In the genomic region with DNA sequence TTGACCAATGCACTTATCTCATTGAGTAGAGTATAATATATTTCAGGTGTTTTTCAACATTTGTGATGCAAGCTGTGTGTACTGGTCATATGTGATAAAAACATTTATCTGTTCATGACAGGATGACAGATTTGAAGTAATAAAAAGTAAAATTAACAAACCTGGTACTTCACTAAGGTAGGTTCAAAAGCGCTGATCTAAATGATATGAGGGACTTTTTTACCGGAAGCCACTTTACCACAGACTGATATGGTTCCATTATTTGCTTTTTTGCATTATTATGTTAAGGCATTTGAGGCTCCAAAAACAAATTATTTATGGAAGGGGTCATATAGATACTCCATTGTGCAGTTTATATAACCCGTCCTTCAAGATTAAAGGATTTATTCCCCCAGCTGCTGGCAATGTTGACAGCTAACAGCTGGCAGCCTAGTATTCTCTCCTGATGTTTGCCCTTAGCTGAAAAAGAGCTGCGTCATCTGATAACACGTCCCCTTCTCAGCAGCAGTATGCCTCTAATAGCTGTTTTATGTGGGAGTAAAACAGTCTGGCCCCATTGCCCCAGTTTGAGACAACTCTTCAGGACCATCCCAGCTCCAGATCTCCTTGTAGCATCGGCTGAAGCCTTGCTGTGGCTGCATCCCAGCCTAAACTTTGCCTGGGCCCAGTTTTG, we compare ENCODE assay signal across 14 cellular contexts.
DNase-seq lines count a peak whose midpoint lies in the region; ATAC-seq, FAIRE-seq and TF ChIP-seq lines count a peak whose summit lies in the region.
"Had no signal": no experiment of that assay in that cellular context is flagged by ENCODE, and none has a peak within 500 bp of the region (broad histone marks: within the 10 kb centered on the region; RNA-seq: fewer than 3 reads in every experiment).

No MANE protein-coding gene starts in this region.

- no peaks in the 10 kb centered on the region for H3K27me3 ChIP-seq in small intestine (ENCODE audit: control insufficient read depth in 2 of 2, insufficient read depth in 2 of 2, low read length in 2 of 2)

- no peak for DNase-seq in activated naive CD8-positive, alpha-beta T cell treated with anti-CD3 and anti-CD28 coated beads, Interleukin-2, amount 50 U/mL, for 24 hours
- peak; percentile 44 to 59 for DNase-seq in SHP77 (lab: John Stamatoyannopoulos, UW)
- peak; percentile 2 for DNase-seq in fibroblast of pulmonary artery (ENCODE audit: low read depth)
- peak; percentile 15 for DNase-seq in small intestine
- DNase-seq in posterior cingulate gyrus = no peak
- DNase-seq in NCI-H2029 treated with DMSO at 0.1 percent for 48 hours (lab: John Stamatoyannopoulos, UW) = no peak
- DNase-seq: dermis blood vessel endothelial cell, DMS79 treated with DMSO at 0.1 percent for 48 hours, mammary epithelial cell, NCI-H187 treated with DMSO at 0.1 percent for 48 hours, trophoblast cell had no signal

- WGBS in small intestine, 3 donors = 7 to 16% (median 14%) methylated on average over 6 of the region's 6 CpGs

- H3K4me3 Mint-ChIP-seq in activated naive CD8-positive, alpha-beta T cell = peak overlapping the region; percentile 44
- H3K4me3 Mint-ChIP-seq in activated naive CD8-positive, alpha-beta T cell treated with anti-CD3 and anti-CD28 coated beads, Interleukin-2, amount 50 U/mL, for 24 hours = no peak overlapping the region

- no peaks in the 10 kb centered on the region for H3K36me3 Mint-ChIP-seq in activated naive CD8-positive, alpha-beta T cell
- H3K36me3 Mint-ChIP-seq in activated naive CD8-positive, alpha-beta T cell treated with anti-CD3 and anti-CD28 coated beads, Interleukin-2, amount 50 U/mL, for 24 hours (ENCODE audit: low read depth) = no peaks in the 10 kb centered on the region

- H3K4me1 Mint-ChIP-seq in activated naive CD8-positive, alpha-beta T cell (ENCODE audit: low read depth) = peaks cover 27% of the 10 kb centered on the region
- peaks cover 22% of the 10 kb centered on the region for H3K4me1 Mint-ChIP-seq in activated naive CD8-positive, alpha-beta T cell treated with anti-CD3 and anti-CD28 coated beads, Interleukin-2, amount 50 U/mL, for 24 hours

- peak overlapping the region; percentile 22 for H3K27ac Mint-ChIP-seq in activated naive CD8-positive, alpha-beta T cell
- no peak overlapping the region for H3K27ac Mint-ChIP-seq in activated naive CD8-positive, alpha-beta T cell treated with anti-CD3 and anti-CD28 coated beads, Interleukin-2, amount 50 U/mL, for 24 hours

- no peak for TF ChIP-seq CTCF in fibroblast of pulmonary artery (IDR thresholded peaks at IDR 0.05; ENCODE audit: low read length, missing control alignments)

- no peak for FAIRE-seq in small intestine (lab: Jason Lieb, UNC)

- intact Hi-C loops in posterior cingulate gyrus (cut with DNase I) = no loop called here

- H3K4me1 ChIP-seq in small intestine (ENCODE audit: control insufficient read depth in 2 of 2, insufficient read depth in 1 of 2, low read depth in 1 of 2, low read length in 1 of 2) = no peaks in the 10 kb centered on the region

- H3K4me3 ChIP-seq in fibroblast of pulmonary artery (replicated peaks; ENCODE audit: low read depth, low read length) (no peak overlapping the region), small intestine (ENCODE audit: low read depth in 1 of 2, low read length in 2 of 2) (no peak overlapping the region)

- H3K27me3 Mint-ChIP-seq in activated naive CD8-positive, alpha-beta T cell = no peaks in the 10 kb centered on the region
- no peaks in the 10 kb centered on the region for H3K27me3 Mint-ChIP-seq in activated naive CD8-positive, alpha-beta T cell treated with anti-CD3 and anti-CD28 coated beads, Interleukin-2, amount 50 U/mL, for 24 hours

- no peaks in the 10 kb centered on the region for H3K9me3 Mint-ChIP-seq in activated naive CD8-positive, alpha-beta T cell (ENCODE audit: low read depth)
- no peaks in the 10 kb centered on the region for H3K9me3 Mint-ChIP-seq in activated naive CD8-positive, alpha-beta T cell treated with anti-CD3 and anti-CD28 coated beads, Interleukin-2, amount 50 U/mL, for 24 hours

- H3K27ac ChIP-seq in small intestine (ENCODE audit: low read depth in 1 of 2, low read length in 1 of 2) = no peak overlapping the region
- H3K27ac ChIP-seq: KMS-11 had no signal

- no peaks in the 10 kb centered on the region for H3K36me3 ChIP-seq in small intestine (ENCODE audit: control insufficient read depth in 2 of 2, insufficient read depth in 2 of 2, low read length in 2 of 2)

- no peak for ATAC-seq in activated naive CD8-positive, alpha-beta T cell treated with anti-CD3 and anti-CD28 coated beads, Interleukin-2, amount 50 U/mL, for 24 hours
- ATAC-seq in HG03442 (IDR thresholded peaks at IDR 0.05; ENCODE audit: unreplicated experiment) = no peak

- H3K9me3 ChIP-seq in small intestine (ENCODE audit: control insufficient read depth, low read depth) = no peaks in the 10 kb centered on the region

Comparison
In these comparisons a context has a peak if more than half of its experiments do, and no peak if none do; other contexts are left out.
1. DNase-seq: peak in SHP77 (2 of 2), fibroblast of pulmonary artery (single experiment) and small intestine (single experiment); none in activated naive CD8-positive, alpha-beta T cell treated with anti-CD3 and anti-CD28 coated beads, Interleukin-2, amount 50 U/mL, for 24 hours (single experiment), posterior cingulate gyrus (0 of 10) and NCI-H2029 treated with DMSO at 0.1 percent for 48 hours (single experiment).